Comparison of ENCODE assay signal across 8 cellular contexts in genomic region chr5:73437126-73438047, GRCh38. TPM values are rescaled to one million over a fixed set of nuclear protein-coding genes. Genes with fewer than 3 reads are reported as not detected.
DNase-seq lines count a peak whose midpoint lies in the region.

No MANE protein-coding gene starts in this region.

- H3K4me1 ChIP-seq in esophagus (ENCODE audit: control insufficient read depth in 2 of 2, insufficient read depth in 2 of 2, low read length in 1 of 2) (peaks cover 0 to 5% of the 10 kb centered on the region in 2 donors), neuron (ENCODE audit: insufficient read depth, low read length) (no peaks in the 10 kb centered on the region), Karpas-422 (ENCODE audit: low read length) (no peaks in the 10 kb centered on the region)

- H4K20me1 ChIP-seq in Karpas-422 (ENCODE audit: insufficient read depth, low read depth, low read length) = no peaks in the 10 kb centered on the region

- DNase-seq in activated CD4-positive, alpha-beta T cell treated with anti-CD3 and anti-CD28 coated beads, Interleukin-2, amount 10 ng/mL, durations not matched to agents 7 days and 5 days = no peak
- no peak for DNase-seq in activated CD4-positive, alpha-beta T cell treated with anti-CD3 and anti-CD28 coated beads, Interleukin-2, amount 10 ng/mL, durations not matched to agents 24 days and 14 days
- peak; percentile 40 for DNase-seq in RPMI8226
- DNase-seq in NCI-H1694 (lab: John Stamatoyannopoulos, UW) = no peak
- no peak for DNase-seq in stimulated activated CD4-positive, alpha-beta T cell treated with anti-CD3 and anti-CD28 coated beads, Interleukin-12 subunit alpha, Interleukin-12 subunit beta, amount 100 ng/mL, for 4 hours
- DNase-seq in Karpas-422 = no peak

- H3K4me3 ChIP-seq in esophagus (ENCODE audit: low read depth in 1 of 2, low read length in 2 of 2) (peak overlapping the region; percentile 37 to 53), neuron (ENCODE audit: low read length) (peak overlapping the region; percentile 19), Karpas-422 (ENCODE audit: low read length) (no peak overlapping the region)

- H3K9me3 ChIP-seq in esophagus (ENCODE audit: control insufficient read depth in 2 of 2, insufficient read depth in 1 of 2, low read depth in 1 of 2, low read length in 1 of 2) (peaks cover 0 to under 1% of the 10 kb centered on the region in 2 donors), neuron (ENCODE audit: low read length) (peaks cover 5% of the 10 kb centered on the region), Karpas-422 (ENCODE audit: low read length) (no peaks in the 10 kb centered on the region)

- peak overlapping the region; percentile 69 for H2AFZ ChIP-seq in neuron (ENCODE audit: low read depth, low read length)
- H2AFZ ChIP-seq in Karpas-422 (ENCODE audit: low read length) = no peak overlapping the region

- no peak overlapping the region for H3K4me2 ChIP-seq in Karpas-422 (ENCODE audit: low read depth, low read length, poor library complexity, severe bottlenecking)

- no peak overlapping the region for H3K9ac ChIP-seq in Karpas-422 (ENCODE audit: low read length)

- H3K36me3 ChIP-seq in esophagus (ENCODE audit: control insufficient read depth in 2 of 2, insufficient read depth in 2 of 2, low read length in 1 of 2) (no peaks in the 10 kb centered on the region), neuron (ENCODE audit: insufficient read depth, low read length) (no peaks in the 10 kb centered on the region), Karpas-422 (ENCODE audit: insufficient read depth, low read length) (no peaks in the 10 kb centered on the region)

- POLR2A ChIA-PET in activated CD4-positive, alpha-beta T cell treated with anti-CD3 and anti-CD28 coated beads, Interleukin-2, amount 10 ng/mL, durations not matched to agents 7 days and 5 days (lab: Charles Lee) = no interaction called here

- H3K27me3 ChIP-seq in esophagus (ENCODE audit: control insufficient read depth in 1 of 2, insufficient read depth in 2 of 2, low read length in 2 of 2) = peaks cover 0 to 34% of the 10 kb centered on the region in 2 donors
- H3K27me3 ChIP-seq in neuron (ENCODE audit: insufficient read depth, low read length) = peaks cover 87% of the 10 kb centered on the region
- no peaks in the 10 kb centered on the region for H3K27me3 ChIP-seq in Karpas-422 (ENCODE audit: low read length)

- H3K4me1 Mint-ChIP-seq in activated CD4-positive, alpha-beta T cell treated with anti-CD3 and anti-CD28 coated beads, Interleukin-2, amount 10 ng/mL, durations not matched to agents 7 days and 5 days = peaks cover 6% of the 10 kb centered on the region
- H3K4me1 Mint-ChIP-seq in activated CD4-positive, alpha-beta T cell treated with anti-CD3 and anti-CD28 coated beads, Interleukin-2, amount 10 ng/mL, durations not matched to agents 24 days and 14 days = peaks cover 6% of the 10 kb centered on the region

- H3K9me2 ChIP-seq in Karpas-422 (replicated peaks; ENCODE audit: insufficient read depth, low read length) = no peaks in the 10 kb centered on the region

- CTCF ChIA-PET in activated CD4-positive, alpha-beta T cell treated with anti-CD3 and anti-CD28 coated beads, Interleukin-2, amount 10 ng/mL, durations not matched to agents 7 days and 5 days (lab: Charles Lee) = interaction anchor here (0.6 kb wide), 1 partner anchor 17 kb away, joined by 5 read pairs; no protein-coding TSS in a partner anchor

- intact Hi-C loops in activated CD4-positive, alpha-beta T cell treated with anti-CD3 and anti-CD28 coated beads, Interleukin-2, amount 10 ng/mL, durations not matched to agents 24 days and 14 days (cut with micrococcal nuclease) = loop anchor here (2.0 to 5.0 kb wide), 2 partner anchors 13 to 55 kb away; no protein-coding TSS in a partner anchor

- no peak overlapping the region for H3K4me3 Mint-ChIP-seq in activated CD4-positive, alpha-beta T cell treated with anti-CD3 and anti-CD28 coated beads, Interleukin-2, amount 10 ng/mL, durations not matched to agents 7 days and 5 days
- no peak overlapping the region for H3K4me3 Mint-ChIP-seq in activated CD4-positive, alpha-beta T cell treated with anti-CD3 and anti-CD28 coated beads, Interleukin-2, amount 10 ng/mL, durations not matched to agents 24 days and 14 days

- H3K9me3 Mint-ChIP-seq in activated CD4-positive, alpha-beta T cell treated with anti-CD3 and anti-CD28 coated beads, Interleukin-2, amount 10 ng/mL, durations not matched to agents 7 days and 5 days = no peaks in the 10 kb centered on the region
- H3K9me3 Mint-ChIP-seq in activated CD4-positive, alpha-beta T cell treated with anti-CD3 and anti-CD28 coated beads, Interleukin-2, amount 10 ng/mL, durations not matched to agents 24 days and 14 days = peaks cover 15% of the 10 kb centered on the region

- no peaks in the 10 kb centered on the region for H3K79me2 ChIP-seq in Karpas-422 (ENCODE audit: low read length)

- peak overlapping the region; percentile 25 for H3K27ac Mint-ChIP-seq in activated CD4-positive, alpha-beta T cell treated with anti-CD3 and anti-CD28 coated beads, Interleukin-2, amount 10 ng/mL, durations not matched to agents 7 days and 5 days
- H3K27ac Mint-ChIP-seq in activated CD4-positive, alpha-beta T cell treated with anti-CD3 and anti-CD28 coated beads, Interleukin-2, amount 10 ng/mL, durations not matched to agents 24 days and 14 days = no peak overlapping the region

- peaks cover 83% of the 10 kb centered on the region for H3K27me3 Mint-ChIP-seq in activated CD4-positive, alpha-beta T cell treated with anti-CD3 and anti-CD28 coated beads, Interleukin-2, amount 10 ng/mL, durations not matched to agents 7 days and 5 days
- H3K27me3 Mint-ChIP-seq in activated CD4-positive, alpha-beta T cell treated with anti-CD3 and anti-CD28 coated beads, Interleukin-2, amount 10 ng/mL, durations not matched to agents 24 days and 14 days = peaks cover 82% of the 10 kb centered on the region

- H3K27ac ChIP-seq in esophagus (ENCODE audit: low read depth in 2 of 2, low read length in 1 of 2) = peak overlapping the region in 1 of 2 donors; percentile 54
- H3K27ac ChIP-seq in Karpas-422 (ENCODE audit: low read length) = no peak overlapping the region

- WGBS in esophagus, 2 donors = 3% methylated on average over 63 to 76 of the region's 76 CpGs

- no peaks in the 10 kb centered on the region for H3K36me3 Mint-ChIP-seq in activated CD4-positive, alpha-beta T cell treated with anti-CD3 and anti-CD28 coated beads, Interleukin-2, amount 10 ng/mL, durations not matched to agents 7 days and 5 days (ENCODE audit: low read depth)
- H3K36me3 Mint-ChIP-seq in activated CD4-positive, alpha-beta T cell treated with anti-CD3 and anti-CD28 coated beads, Interleukin-2, amount 10 ng/mL, durations not matched to agents 24 days and 14 days (ENCODE audit: low read depth) = peaks cover 4% of the 10 kb centered on the region

RNA-seq across cellular contexts. Expression of gene FOXD1, which starts 11.2 kb away (rescaled TPM):
- total RNA-seq in activated CD4-positive, alpha-beta T cell treated with anti-CD3 and anti-CD28 coated beads, Interleukin-2, amount 10 ng/mL, durations not matched to agents 7 days and 5 days = not detected
- 0.09 and 0.14 TPM in 2 replicates for total RNA-seq in activated CD4-positive, alpha-beta T cell treated with anti-CD3 and anti-CD28 coated beads, Interleukin-2, amount 10 ng/mL, durations not matched to agents 24 days and 14 days
- polyA plus RNA-seq in esophagus = 1 to 10 TPM in 1 of 2 donors, under 1 TPM in 1; 0.31 to 1.3 TPM
- 0.54 and 0.97 TPM in 2 replicates for total RNA-seq in Karpas-422 (2014; rRNA removed; shearing (Covaris generic); ENCODE audit: low replicate concordance)
